ENCODE assay signal across 1 cellular context in genomic region chr12:24948816-24949722, GRCh38.
TF ChIP-seq lines count a peak whose summit lies in the region.

BCAT1 (minus strand) TSS chr12:24949101; CDS start chr12:24948932, 169 bp downstream.

TF ChIP-seq in HepG2, 621 proteins besides CTCF, POLR2A, EP300 and RAD21 (continued from another document and continues in another):
- TF ChIP-seq UBTF (CRISPR knock-in tag; IDR thresholded peaks at IDR 0.05), result peak; percentile 89
- 0 out of 2 replicates have a peak, but pooled peaks have one; percentile 65 for TF ChIP-seq ZNF674 (CRISPR knock-in tag; IDR thresholded peaks at IDR 0.05; ENCODE audit: low read depth)
- TF ChIP-seq JARID2 (CRISPR knock-in tag; IDR thresholded peaks at IDR 0.05; ENCODE audit: insufficient replicate concordance), result peak; percentile 77
- peak; percentile 86 for TF ChIP-seq KMT2B (CRISPR knock-in tag; IDR thresholded peaks at IDR 0.05)
- TF ChIP-seq SOX13 (IDR thresholded peaks at IDR 0.05), result no peak
- peak in 1 of 2 experiments; percentile 43; a peak in 2 of 4 replicates for TF ChIP-seq SOX13 (CRISPR knock-in tag; conservative IDR thresholded peaks at IDR 0.05 in 1 of 2, IDR thresholded peaks at IDR 0.05 in 1 of 2)
- TF ChIP-seq, protein P1, sequence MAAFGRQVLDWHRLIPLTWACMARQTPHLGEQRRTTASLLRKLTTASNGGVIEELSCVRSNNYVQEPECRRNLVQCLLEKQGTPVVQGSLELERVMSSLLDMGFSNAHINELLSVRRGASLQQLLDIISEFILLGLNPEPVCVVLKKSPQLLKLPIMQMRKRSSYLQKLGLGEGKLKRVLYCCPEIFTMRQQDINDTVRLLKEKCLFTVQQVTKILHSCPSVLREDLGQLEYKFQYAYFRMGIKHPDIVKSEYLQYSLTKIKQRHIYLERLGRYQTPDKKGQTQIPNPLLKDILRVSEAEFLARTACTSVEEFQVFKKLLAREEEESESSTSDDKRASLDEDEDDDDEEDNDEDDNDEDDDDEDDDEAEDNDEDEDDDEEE (CRISPR knock-in tag; IDR thresholded peaks at IDR 0.05), result no peak
- peak; percentile 94 for TF ChIP-seq RBM39 (IDR thresholded peaks at IDR 0.05; ENCODE audit: low read depth, low read length, poor library complexity, severe bottlenecking)
- no peak for TF ChIP-seq ZNF879 (CRISPR knock-in tag; IDR thresholded peaks at IDR 0.05)
- peak; percentile 63 for TF ChIP-seq ZMYM4 (CRISPR knock-in tag; IDR thresholded peaks at IDR 0.05)
- TF ChIP-seq ZNF589 (CRISPR knock-in tag; conservative IDR thresholded peaks at IDR 0.05), result 0 out of 2 replicates have a peak, but pooled peaks have one; percentile 83
- no peak for TF ChIP-seq ZFP1 (CRISPR knock-in tag; IDR thresholded peaks at IDR 0.05)
- TF ChIP-seq ZNF225 (CRISPR knock-in tag; IDR thresholded peaks at IDR 0.05), result peak; percentile 71; the same call in 1 of the 2 replicates
- no peak for TF ChIP-seq SRF (IDR thresholded peaks at IDR 0.05; ENCODE audit: low read depth, low read length)
- peak; percentile 67; the same call in 1 of the 2 replicates for TF ChIP-seq AHR (CRISPR knock-in tag; IDR thresholded peaks at IDR 0.05)
- TF ChIP-seq, protein P2, sequence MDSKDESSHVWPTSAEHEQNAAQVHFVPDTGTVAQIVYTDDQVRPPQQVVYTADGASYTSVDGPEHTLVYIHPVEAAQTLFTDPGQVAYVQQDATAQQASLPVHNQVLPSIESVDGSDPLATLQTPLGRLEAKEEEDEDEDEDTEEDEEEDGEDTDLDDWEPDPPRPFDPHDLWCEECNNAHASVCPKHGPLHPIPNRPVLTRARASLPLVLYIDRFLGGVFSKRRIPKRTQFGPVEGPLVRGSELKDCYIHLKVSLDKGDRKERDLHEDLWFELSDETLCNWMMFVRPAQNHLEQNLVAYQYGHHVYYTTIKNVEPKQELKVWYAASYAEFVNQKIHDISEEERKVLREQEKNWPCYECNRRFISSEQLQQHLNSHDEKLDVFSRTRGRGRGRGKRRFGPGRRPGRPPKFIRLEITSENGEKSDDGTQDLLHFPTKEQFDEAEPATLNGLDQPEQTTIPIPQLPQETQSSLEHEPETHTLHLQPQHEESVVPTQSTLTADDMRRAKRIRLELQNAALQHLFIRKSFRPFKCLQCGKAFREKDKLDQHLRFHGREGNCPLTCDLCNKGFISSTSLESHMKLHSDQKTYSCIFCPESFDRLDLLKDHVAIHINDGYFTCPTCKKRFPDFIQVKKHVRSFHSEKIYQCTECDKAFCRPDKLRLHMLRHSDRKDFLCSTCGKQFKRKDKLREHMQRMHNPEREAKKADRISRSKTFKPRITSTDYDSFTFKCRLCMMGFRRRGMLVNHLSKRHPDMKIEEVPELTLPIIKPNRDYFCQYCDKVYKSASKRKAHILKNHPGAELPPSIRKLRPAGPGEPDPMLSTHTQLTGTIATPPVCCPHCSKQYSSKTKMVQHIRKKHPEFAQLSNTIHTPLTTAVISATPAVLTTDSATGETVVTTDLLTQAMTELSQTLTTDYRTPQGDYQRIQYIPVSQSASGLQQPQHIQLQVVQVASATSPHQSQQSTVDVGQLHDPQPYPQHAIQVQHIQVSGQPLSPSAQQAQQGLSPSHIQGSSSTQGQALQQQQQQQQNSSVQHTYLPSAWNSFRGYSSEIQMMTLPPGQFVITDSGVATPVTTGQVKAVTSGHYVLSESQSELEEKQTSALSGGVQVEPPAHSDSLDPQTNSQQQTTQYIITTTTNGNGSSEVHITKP (CRISPR knock-in tag; IDR thresholded peaks at IDR 0.05; ENCODE audit: low read depth), result peak; percentile 78; the same call in 1 of the 2 replicates
- no peak for TF ChIP-seq SP5 (CRISPR knock-in tag; IDR thresholded peaks at IDR 0.05; ENCODE audit: borderline replicate concordance, low read depth)
- peak; percentile 92 for TF ChIP-seq POLR2G (IDR thresholded peaks at IDR 0.05; ENCODE audit: low read depth, low read length)
- no peak for TF ChIP-seq CENPX (CRISPR knock-in tag; IDR thresholded peaks at IDR 0.05)
- TF ChIP-seq THAP7 (CRISPR knock-in tag; IDR thresholded peaks at IDR 0.05), result no peak
- 0 out of 2 replicates have a peak, but pooled peaks have one; percentile 30 for TF ChIP-seq ZNF598 (CRISPR knock-in tag; IDR thresholded peaks at IDR 0.05; ENCODE audit: borderline replicate concordance)
- no peak for TF ChIP-seq ZMAT5 (CRISPR knock-in tag; IDR thresholded peaks at IDR 0.05; ENCODE audit: borderline replicate concordance, low read depth)
- no peak; the same call in 1 of the 2 replicates for TF ChIP-seq REL (CRISPR knock-in tag; conservative IDR thresholded peaks at IDR 0.05)
- peak; percentile 71; the same call in 1 of the 2 replicates for TF ChIP-seq ZNF605 (CRISPR knock-in tag; IDR thresholded peaks at IDR 0.05)
- TF ChIP-seq NFKBIZ (CRISPR knock-in tag; IDR thresholded peaks at IDR 0.05), result peak; percentile 46; the same call in 1 of the 2 replicates
- TF ChIP-seq, protein P3, sequence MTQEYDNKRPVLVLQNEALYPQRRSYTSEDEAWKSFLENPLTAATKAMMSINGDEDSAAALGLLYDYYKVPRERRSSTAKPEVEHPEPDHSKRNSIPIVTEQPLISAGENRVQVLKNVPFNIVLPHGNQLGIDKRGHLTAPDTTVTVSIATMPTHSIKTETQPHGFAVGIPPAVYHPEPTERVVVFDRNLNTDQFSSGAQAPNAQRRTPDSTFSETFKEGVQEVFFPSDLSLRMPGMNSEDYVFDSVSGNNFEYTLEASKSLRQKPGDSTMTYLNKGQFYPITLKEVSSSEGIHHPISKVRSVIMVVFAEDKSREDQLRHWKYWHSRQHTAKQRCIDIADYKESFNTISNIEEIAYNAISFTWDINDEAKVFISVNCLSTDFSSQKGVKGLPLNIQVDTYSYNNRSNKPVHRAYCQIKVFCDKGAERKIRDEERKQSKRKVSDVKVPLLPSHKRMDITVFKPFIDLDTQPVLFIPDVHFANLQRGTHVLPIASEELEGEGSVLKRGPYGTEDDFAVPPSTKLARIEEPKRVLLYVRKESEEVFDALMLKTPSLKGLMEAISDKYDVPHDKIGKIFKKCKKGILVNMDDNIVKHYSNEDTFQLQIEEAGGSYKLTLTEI (CRISPR knock-in tag; conservative IDR thresholded peaks at IDR 0.05), result no peak
- peak; percentile 62; the same call in 1 of the 2 replicates for TF ChIP-seq ZNF510 (CRISPR knock-in tag; IDR thresholded peaks at IDR 0.05; ENCODE audit: low read depth)
- peak; percentile 99 for TF ChIP-seq DMAP1 (CRISPR knock-in tag; IDR thresholded peaks at IDR 0.05)
- no peak for TF ChIP-seq BCLAF1 (IDR thresholded peaks at IDR 0.05)
- 0 out of 2 replicates have a peak, but pooled peaks have one; percentile 56 for TF ChIP-seq ZNF724P (CRISPR knock-in tag; IDR thresholded peaks at IDR 0.05; ENCODE audit: borderline replicate concordance)
- 0 out of 2 replicates have a peak, but pooled peaks have one; percentile 67 for TF ChIP-seq ZNF546 (CRISPR knock-in tag; conservative IDR thresholded peaks at IDR 0.05)
- TF ChIP-seq KLF16 (CRISPR knock-in tag; IDR thresholded peaks at IDR 0.05), result peak in 1 of 2 experiments; percentile 92; a peak in 1 of 4 replicates
- TF ChIP-seq HOXA9 (CRISPR knock-in tag; IDR thresholded peaks at IDR 0.05; ENCODE audit: borderline replicate concordance), result peak; percentile 69; the same call in 1 of the 2 replicates
- no peak for TF ChIP-seq NFRKB (IDR thresholded peaks at IDR 0.05)
- no peak for TF ChIP-seq GFI1 (CRISPR knock-in tag; IDR thresholded peaks at IDR 0.05; ENCODE audit: borderline replicate concordance)
- TF ChIP-seq ZNF556 (CRISPR knock-in tag; IDR thresholded peaks at IDR 0.05; ENCODE audit: borderline replicate concordance), result peak; percentile 53; the same call in 1 of the 2 replicates
- TF ChIP-seq, protein P4, sequence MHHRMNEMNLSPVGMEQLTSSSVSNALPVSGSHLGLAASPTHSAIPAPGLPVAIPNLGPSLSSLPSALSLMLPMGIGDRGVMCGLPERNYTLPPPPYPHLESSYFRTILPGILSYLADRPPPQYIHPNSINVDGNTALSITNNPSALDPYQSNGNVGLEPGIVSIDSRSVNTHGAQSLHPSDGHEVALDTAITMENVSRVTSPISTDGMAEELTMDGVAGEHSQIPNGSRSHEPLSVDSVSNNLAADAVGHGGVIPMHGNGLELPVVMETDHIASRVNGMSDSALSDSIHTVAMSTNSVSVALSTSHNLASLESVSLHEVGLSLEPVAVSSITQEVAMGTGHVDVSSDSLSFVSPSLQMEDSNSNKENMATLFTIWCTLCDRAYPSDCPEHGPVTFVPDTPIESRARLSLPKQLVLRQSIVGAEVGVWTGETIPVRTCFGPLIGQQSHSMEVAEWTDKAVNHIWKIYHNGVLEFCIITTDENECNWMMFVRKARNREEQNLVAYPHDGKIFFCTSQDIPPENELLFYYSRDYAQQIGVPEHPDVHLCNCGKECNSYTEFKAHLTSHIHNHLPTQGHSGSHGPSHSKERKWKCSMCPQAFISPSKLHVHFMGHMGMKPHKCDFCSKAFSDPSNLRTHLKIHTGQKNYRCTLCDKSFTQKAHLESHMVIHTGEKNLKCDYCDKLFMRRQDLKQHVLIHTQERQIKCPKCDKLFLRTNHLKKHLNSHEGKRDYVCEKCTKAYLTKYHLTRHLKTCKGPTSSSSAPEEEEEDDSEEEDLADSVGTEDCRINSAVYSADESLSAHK (CRISPR knock-in tag; IDR thresholded peaks at IDR 0.05; ENCODE audit: borderline replicate concordance), result no peak
- no peak for TF ChIP-seq ZNF496 (CRISPR knock-in tag; IDR thresholded peaks at IDR 0.05; ENCODE audit: insufficient replicate concordance)
- TF ChIP-seq NFATC3 (CRISPR knock-in tag; IDR thresholded peaks at IDR 0.05), result no peak
- TF ChIP-seq MIER2 (CRISPR knock-in tag; IDR thresholded peaks at IDR 0.05), result 0 out of 2 replicates have a peak, but pooled peaks have one; percentile 13
- peak; percentile 75 for TF ChIP-seq CBX1 (IDR thresholded peaks at IDR 0.05; ENCODE audit: low read depth)
- no peak for TF ChIP-seq IRX3 (CRISPR knock-in tag; IDR thresholded peaks at IDR 0.05; ENCODE audit: borderline replicate concordance, low read depth)
- no peak for TF ChIP-seq ZNF569 (CRISPR knock-in tag; IDR thresholded peaks at IDR 0.05; ENCODE audit: borderline replicate concordance)
- no peak; the same call in 1 of the 2 replicates for TF ChIP-seq JUNB (CRISPR knock-in tag; IDR thresholded peaks at IDR 0.05; ENCODE audit: borderline replicate concordance)
- peak; percentile 79; the same call in 1 of the 2 replicates for TF ChIP-seq ZBTB20 (CRISPR knock-in tag; IDR thresholded peaks at IDR 0.05; ENCODE audit: borderline replicate concordance, low read depth)
- peak; percentile 68; the same call in 1 of the 2 replicates for TF ChIP-seq HIVEP1 (CRISPR knock-in tag; IDR thresholded peaks at IDR 0.05)
- TF ChIP-seq, protein P5, sequence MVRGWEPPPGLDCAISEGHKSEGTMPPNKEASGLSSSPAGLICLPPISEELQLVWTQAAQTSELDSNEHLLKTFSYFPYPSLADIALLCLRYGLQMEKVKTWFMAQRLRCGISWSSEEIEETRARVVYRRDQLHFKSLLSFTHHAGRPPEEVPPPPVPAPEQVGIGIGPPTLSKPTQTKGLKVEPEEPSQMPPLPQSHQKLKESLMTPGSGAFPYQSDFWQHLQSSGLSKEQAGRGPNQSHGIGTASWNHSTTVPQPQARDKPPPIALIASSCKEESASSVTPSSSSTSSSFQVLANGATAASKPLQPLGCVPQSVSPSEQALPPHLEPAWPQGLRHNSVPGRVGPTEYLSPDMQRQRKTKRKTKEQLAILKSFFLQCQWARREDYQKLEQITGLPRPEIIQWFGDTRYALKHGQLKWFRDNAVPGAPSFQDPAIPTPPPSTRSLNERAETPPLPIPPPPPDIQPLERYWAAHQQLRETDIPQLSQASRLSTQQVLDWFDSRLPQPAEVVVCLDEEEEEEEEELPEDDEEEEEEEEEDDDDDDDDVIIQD (CRISPR knock-in tag; IDR thresholded peaks at IDR 0.05; ENCODE audit: low read depth), result no peak
- TF ChIP-seq RNF2 (conservative IDR thresholded peaks at IDR 0.05; ENCODE audit: low read depth), result 0 out of 2 replicates have a peak, but pooled peaks have one; percentile 77
- 0 out of 2 replicates have a peak, but pooled peaks have one; percentile 13 for TF ChIP-seq RFXAP (CRISPR knock-in tag; IDR thresholded peaks at IDR 0.05; ENCODE audit: borderline replicate concordance)
